In genomic region chr14:104558231-104559042, GRCh38 we compare ENCODE assay signal across 16 cellular contexts. TPM values are rescaled to one million over a fixed set of nuclear protein-coding genes. Genes with fewer than 3 reads are reported as not detected.
"Had no signal": no experiment of that assay in that cellular context is flagged by ENCODE, and none has a peak within 500 bp of the region (broad histone marks: within the 10 kb centered on the region; RNA-seq: fewer than 3 reads in every experiment).

No MANE protein-coding gene starts in this region.

- H3K9me3 Mint-ChIP-seq: activated CD4-positive, alpha-beta memory T cell treated with anti-CD3 and anti-CD28 coated beads for 36 hours; activated naive CD4-positive, alpha-beta T cell treated with anti-CD3 and anti-CD28 coated beads, Interleukin-2, amount 50 U/mL, for 24 hours; stimulated activated naive CD8-positive, alpha-beta T cell treated with anti-CD3 and anti-CD28 coated beads, Interleukin-15, Interleukin-2, amounts not matched to agents 100 ng/mL and 50 ng/mL, for 24 hours had no signal

- H3K4me1 Mint-ChIP-seq: activated CD8-positive, alpha-beta memory T cell treated with anti-CD3 and anti-CD28 coated beads, Interleukin-2, amount 10 ng/mL, durations not matched to agents 7 days and 5 days; activated naive CD4-positive, alpha-beta T cell treated with anti-CD3 and anti-CD28 coated beads, Interleukin-2, amount 50 U/mL, for 24 hours had no signal

- H3K4me1 ChIP-seq: adrenal gland, colonic mucosa, parathyroid adenoma had no signal

- H3K36me3 Mint-ChIP-seq: activated CD4-positive, alpha-beta memory T cell treated with anti-CD3 and anti-CD28 coated beads for 36 hours; activated CD8-positive, alpha-beta memory T cell treated with anti-CD3 and anti-CD28 coated beads, Interleukin-2, amount 10 ng/mL, durations not matched to agents 7 days and 5 days; activated naive CD4-positive, alpha-beta T cell treated with anti-CD3 and anti-CD28 coated beads, Interleukin-2, amount 50 U/mL, for 24 hours had no signal

- H3K27ac Mint-ChIP-seq: activated CD4-positive, alpha-beta memory T cell treated with anti-CD3 and anti-CD28 coated beads for 36 hours; activated CD8-positive, alpha-beta memory T cell treated with anti-CD3 and anti-CD28 coated beads, Interleukin-2, amount 10 ng/mL, durations not matched to agents 7 days and 5 days; activated naive CD4-positive, alpha-beta T cell treated with anti-CD3 and anti-CD28 coated beads, Interleukin-2, amount 50 U/mL, for 24 hours; stimulated activated naive CD8-positive, alpha-beta T cell treated with anti-CD3 and anti-CD28 coated beads, Interleukin-15, Interleukin-2, amounts not matched to agents 100 ng/mL and 50 ng/mL, for 24 hours had no signal

- H3K4me3 ChIP-seq: adrenal gland, colonic mucosa, esophagus muscularis mucosa had no signal

- H3K27me3 Mint-ChIP-seq: activated CD8-positive, alpha-beta memory T cell treated with anti-CD3 and anti-CD28 coated beads, Interleukin-2, amount 10 ng/mL, durations not matched to agents 7 days and 5 days; activated naive CD4-positive, alpha-beta T cell treated with anti-CD3 and anti-CD28 coated beads, Interleukin-2, amount 50 U/mL, for 24 hours had no signal

- H3K27me3 ChIP-seq: adrenal gland, colonic mucosa had no signal

- H3K9me3 ChIP-seq: adrenal gland, colonic mucosa, esophagus muscularis mucosa, SK-N-SH had no signal

- ATAC-seq: activated CD8-positive, alpha-beta memory T cell treated with anti-CD3 and anti-CD28 coated beads, Interleukin-2, amount 10 ng/mL, durations not matched to agents 7 days and 5 days had no signal

- DNase-seq: activated CD4-positive, alpha-beta memory T cell treated with anti-CD3 and anti-CD28 coated beads for 36 hours; activated CD4-positive, alpha-beta T cell treated with anti-CD3 and anti-CD28 coated beads for 1 hour; activated CD8-positive, alpha-beta memory T cell treated with anti-CD3 and anti-CD28 coated beads, Interleukin-2, amount 10 ng/mL, durations not matched to agents 7 days and 5 days; activated T-cell treated with anti-CD3 and anti-CD28 coated beads, Interleukin-2, amount 50 U/mL, for 1 hour; caudate nucleus; colonic mucosa; hypothalamus; midbrain; SK-N-SH had no signal

- H3K27ac ChIP-seq: adrenal gland, colonic mucosa, esophagus muscularis mucosa, parathyroid adenoma had no signal

- H3K36me3 ChIP-seq: adrenal gland, colonic mucosa, esophagus muscularis mucosa had no signal

- H3K4me3 Mint-ChIP-seq: activated CD4-positive, alpha-beta memory T cell treated with anti-CD3 and anti-CD28 coated beads for 36 hours; activated CD8-positive, alpha-beta memory T cell treated with anti-CD3 and anti-CD28 coated beads, Interleukin-2, amount 10 ng/mL, durations not matched to agents 7 days and 5 days; activated naive CD4-positive, alpha-beta T cell treated with anti-CD3 and anti-CD28 coated beads, Interleukin-2, amount 50 U/mL, for 24 hours; stimulated activated naive CD8-positive, alpha-beta T cell treated with anti-CD3 and anti-CD28 coated beads, Interleukin-15, Interleukin-2, amounts not matched to agents 100 ng/mL and 50 ng/mL, for 24 hours had no signal

RNA-seq across cellular contexts. Expression of gene C14orf180, which starts 21.1 kb away (rescaled TPM):
- total RNA-seq: activated CD4-positive, alpha-beta memory T cell treated with anti-CD3 and anti-CD28 coated beads for 36 hours; activated CD8-positive, alpha-beta memory T cell treated with anti-CD3 and anti-CD28 coated beads, Interleukin-2, amount 10 ng/mL, durations not matched to agents 7 days and 5 days; lung microvascular endothelial cell; temporal lobe had no signal
- polyA plus RNA-seq: SK-N-SH had no signal

RNA-seq across cellular contexts. Expression of gene TMEM179, which starts 46.1 kb away (rescaled TPM):
- total RNA-seq: activated CD4-positive, alpha-beta memory T cell treated with anti-CD3 and anti-CD28 coated beads for 36 hours; activated CD8-positive, alpha-beta memory T cell treated with anti-CD3 and anti-CD28 coated beads, Interleukin-2, amount 10 ng/mL, durations not matched to agents 7 days and 5 days; lung microvascular endothelial cell had no signal
